ENCODE assay signal across 9 cellular contexts in genomic region chr1:54604572-54605370, GRCh38. TPM values are rescaled to one million over a fixed set of nuclear protein-coding genes. Genes with fewer than 3 reads are reported as not detected.
A peak's percentile ranks its signal among the peaks of the same experiment; 100 is the strongest.
DNase-seq lines count a peak whose midpoint lies in the region; ATAC-seq and TF ChIP-seq lines count a peak whose summit lies in the region.
"Had no signal": no experiment of that assay in that cellular context is flagged by ENCODE, and none has a peak within 500 bp of the region (broad histone marks: within the 10 kb centered on the region; RNA-seq: fewer than 3 reads in every experiment).

No MANE protein-coding gene starts in this region.

- H3K27me3 ChIP-seq in CD8-positive, alpha-beta T cell (ENCODE audit: insufficient read depth, low read length): no peaks in the 10 kb centered on the region

- H3K36me3 Mint-ChIP-seq in CD8-positive, alpha-beta T cell: no peaks in the 10 kb centered on the region
- no peaks in the 10 kb centered on the region for H3K36me3 Mint-ChIP-seq in activated CD4-positive, alpha-beta T cell treated with anti-CD3 and anti-CD28 coated beads, Interleukin-2, amount 10 ng/mL, durations not matched to agents 24 days and 14 days (ENCODE audit: low read depth)

- peak; percentile 11 for TF ChIP-seq CTCF in CD8-positive, alpha-beta T cell (IDR thresholded peaks at IDR 0.05)

- POLR2A ChIA-PET in CD8-positive, alpha-beta T cell (lab: Charles Lee): no interaction called here

- H3K4me1 Mint-ChIP-seq in CD8-positive, alpha-beta T cell (ENCODE audit: low read depth): peaks cover 14% of the 10 kb centered on the region
- H3K4me1 Mint-ChIP-seq in activated CD4-positive, alpha-beta T cell treated with anti-CD3 and anti-CD28 coated beads, Interleukin-2, amount 10 ng/mL, durations not matched to agents 24 days and 14 days: peaks cover 9% of the 10 kb centered on the region

- peak in 6 of 7 experiments; percentile 14 to 71 (median 28) for DNase-seq in CD8-positive, alpha-beta T cell
- peak; percentile 92 for DNase-seq in Jurkat, Clone E6-1 (ENCODE audit: low read depth, low spot score)
- peak; percentile 67 for DNase-seq in activated CD4-positive, alpha-beta T cell treated with anti-CD3 and anti-CD28 coated beads, Interleukin-2, amount 10 ng/mL, durations not matched to agents 24 days and 14 days
- DNase-seq in germinal center (ENCODE audit: low spot score) (peak; percentile 42), mucosa of gallbladder (ENCODE audit: low spot score) (no peak), NCI-H1105 (lab: John Stamatoyannopoulos, UW) (no peak), erythroblast (lab: John Stamatoyannopoulos, UW) (no peak)

- ATAC-seq in CD8-positive, alpha-beta T cell: peak; percentile 84
- no peak for ATAC-seq in HG02870 (IDR thresholded peaks at IDR 0.05; ENCODE audit: unreplicated experiment)
- ATAC-seq: Panc1 had no signal

- H3K27ac ChIP-seq in CD8-positive, alpha-beta T cell (ENCODE audit: low read depth, low read length): no peak overlapping the region

- peak overlapping the region; percentile 9 for H3K27ac Mint-ChIP-seq in CD8-positive, alpha-beta T cell
- H3K27ac Mint-ChIP-seq in activated CD4-positive, alpha-beta T cell treated with anti-CD3 and anti-CD28 coated beads, Interleukin-2, amount 10 ng/mL, durations not matched to agents 24 days and 14 days: peak overlapping the region; percentile 52

- CTCF ChIA-PET in CD8-positive, alpha-beta T cell (lab: Charles Lee): no interaction called here

- H3K9me3 ChIP-seq in CD8-positive, alpha-beta T cell (ENCODE audit: low read length): no peaks in the 10 kb centered on the region

- intact Hi-C loops in CD8-positive, alpha-beta T cell (cut with DNase I, micrococcal nuclease): no loop called here
- intact Hi-C loops in activated CD4-positive, alpha-beta T cell treated with anti-CD3 and anti-CD28 coated beads, Interleukin-2, amount 10 ng/mL, durations not matched to agents 24 days and 14 days (cut with micrococcal nuclease): no loop called here

- H3K4me3 Mint-ChIP-seq in CD8-positive, alpha-beta T cell: no peak overlapping the region
- H3K4me3 Mint-ChIP-seq in activated CD4-positive, alpha-beta T cell treated with anti-CD3 and anti-CD28 coated beads, Interleukin-2, amount 10 ng/mL, durations not matched to agents 24 days and 14 days: no peak overlapping the region

- no peak overlapping the region for H3K4me3 ChIP-seq in CD8-positive, alpha-beta T cell (ENCODE audit: low read depth, low read length)
- H3K4me3 ChIP-seq in Jurkat, Clone E6-1 (ENCODE audit: low read length): no peak overlapping the region

- no peaks in the 10 kb centered on the region for H3K27me3 Mint-ChIP-seq in CD8-positive, alpha-beta T cell (ENCODE audit: low read depth)
- H3K27me3 Mint-ChIP-seq in activated CD4-positive, alpha-beta T cell treated with anti-CD3 and anti-CD28 coated beads, Interleukin-2, amount 10 ng/mL, durations not matched to agents 24 days and 14 days: no peaks in the 10 kb centered on the region

- H3K9me3 Mint-ChIP-seq in CD8-positive, alpha-beta T cell: no peaks in the 10 kb centered on the region
- no peaks in the 10 kb centered on the region for H3K9me3 Mint-ChIP-seq in activated CD4-positive, alpha-beta T cell treated with anti-CD3 and anti-CD28 coated beads, Interleukin-2, amount 10 ng/mL, durations not matched to agents 24 days and 14 days

- TF ChIP-seq POLR2A in erythroblast (IDR thresholded peaks at IDR 0.05; ENCODE audit: low read length): no peak

- no peaks in the 10 kb centered on the region for H3K36me3 ChIP-seq in CD8-positive, alpha-beta T cell (ENCODE audit: insufficient read depth, low read length)

- peaks cover 17% of the 10 kb centered on the region for H3K4me1 ChIP-seq in CD8-positive, alpha-beta T cell (ENCODE audit: insufficient read depth, low read length)

RNA-seq across cellular contexts. Expression of gene FAM151A, which starts 18.6 kb away (rescaled TPM):
- total RNA-seq in CD8-positive, alpha-beta T cell: not detected
- polyA plus RNA-seq in Jurkat, Clone E6-1 (2012; ENCODE audit: insufficient read depth, insufficient read length): not detected
- not detected in 2 replicates for total RNA-seq in activated CD4-positive, alpha-beta T cell treated with anti-CD3 and anti-CD28 coated beads, Interleukin-2, amount 10 ng/mL, durations not matched to agents 24 days and 14 days
- total RNA-seq in mucosa of gallbladder: not detected

RNA-seq across cellular contexts. Expression of gene MROH7, which starts 36.8 kb away (rescaled TPM):
- total RNA-seq in CD8-positive, alpha-beta T cell: not detected
- not detected for polyA plus RNA-seq in Jurkat, Clone E6-1 (2012; ENCODE audit: insufficient read depth, insufficient read length)
- 0.07 and 0.12 TPM in 2 replicates for total RNA-seq in activated CD4-positive, alpha-beta T cell treated with anti-CD3 and anti-CD28 coated beads, Interleukin-2, amount 10 ng/mL, durations not matched to agents 24 days and 14 days
- total RNA-seq in mucosa of gallbladder: 8.0 TPM

RNA-seq across cellular contexts. Expression of gene ACOT11, which starts 56.7 kb away (rescaled TPM):
- under 1 TPM; 0.14 to 0.27 TPM for total RNA-seq in CD8-positive, alpha-beta T cell
- polyA plus RNA-seq in Jurkat, Clone E6-1 (2012; ENCODE audit: insufficient read depth, insufficient read length): 2.3 TPM
- total RNA-seq in activated CD4-positive, alpha-beta T cell treated with anti-CD3 and anti-CD28 coated beads, Interleukin-2, amount 10 ng/mL, durations not matched to agents 24 days and 14 days: 1.3 and 1.6 TPM in 2 replicates
- 38.1 TPM for total RNA-seq in mucosa of gallbladder

Comparison
In these comparisons a context has a peak if more than half of its experiments do, and no peak if none do; other contexts are left out.
1. DNase-seq: peak in CD8-positive, alpha-beta T cell (6 of 7), Jurkat, Clone E6-1 (single experiment), activated CD4-positive, alpha-beta T cell treated with anti-CD3 and anti-CD28 coated beads, Interleukin-2, amount 10 ng/mL, durations not matched to agents 24 days and 14 days (single experiment) and germinal center (single experiment); none in mucosa of gallbladder (single experiment), NCI-H1105 (single experiment) and erythroblast (0 of 2).
2. RNA of gene ACOT11, which starts 56.7 kb away (total RNA-seq): 38.1 TPM in mucosa of gallbladder (single experiment); 1.3 to 1.6 TPM in activated CD4-positive, alpha-beta T cell treated with anti-CD3 and anti-CD28 coated beads, Interleukin-2, amount 10 ng/mL, durations not matched to agents 24 days and 14 days and 0.14 to 0.27 TPM in CD8-positive, alpha-beta T cell; every median in the first group is over 10 times any median in the second.